8 cellular contexts compared by ENCODE assay signal in the genomic region with DNA sequence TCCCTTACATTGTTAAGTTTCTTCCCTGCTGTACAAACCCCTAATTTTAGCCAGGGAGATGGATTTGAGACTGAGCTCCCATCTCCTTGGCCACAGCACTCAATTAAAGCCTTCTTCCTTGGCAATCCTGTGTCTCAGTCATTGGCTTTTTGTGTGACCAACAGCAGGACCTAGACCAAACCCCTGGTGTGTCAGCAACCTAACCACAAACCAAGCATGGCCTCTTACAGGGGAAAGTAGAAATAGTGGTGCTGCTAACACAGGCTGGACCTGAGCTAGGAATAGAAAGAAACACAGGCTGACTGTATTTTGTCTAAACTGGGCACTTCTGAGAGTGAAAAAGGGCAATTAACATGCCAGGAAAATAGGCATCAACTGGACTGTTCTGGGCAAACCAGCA. TPM values are rescaled to one million over a fixed set of nuclear protein-coding genes. Genes with fewer than 3 reads are reported as not detected.
DNase-seq lines count a peak whose midpoint lies in the region; ATAC-seq and TF ChIP-seq lines count a peak whose summit lies in the region.

No MANE protein-coding gene starts in this region.

- TF ChIP-seq CTCF in NB4 (IDR thresholded peaks at IDR 0.05; ENCODE audit: low read depth, low read length) (no peak), coronary artery (IDR thresholded peaks at IDR 0.05) (no peak)

- intact Hi-C loops in left cardiac atrium (cut with DNase I): no loop called here

- no peak for TF ChIP-seq POLR2A in NB4 (IDR thresholded peaks at IDR 0.05; ENCODE audit: extremely low read depth, insufficient read length)

- no peak overlapping the region for H3K27ac ChIP-seq in coronary artery

- H3K4me3 ChIP-seq in NB4 (ENCODE audit: low read depth, low read length): no peak overlapping the region
- H3K4me3 ChIP-seq in coronary artery: no peak overlapping the region

- peak; percentile 62 for DNase-seq in AG08395 (ENCODE audit: low spot score)
- peak; percentile 92 for DNase-seq in NB4 (ENCODE audit: low read depth)
- peak; percentile 22 for DNase-seq in coronary artery (ENCODE audit: low spot score)
- no peak for DNase-seq in LoVo (ENCODE audit: low spot score)
- no peak for DNase-seq in T-helper 9 cell
- DNase-seq in left cardiac atrium: no peak

- ATAC-seq in GM19025 (IDR thresholded peaks at IDR 0.05; ENCODE audit: low read depth, unreplicated experiment) (peak; percentile 72), esophagus mucosa (no peak), left cardiac atrium (no peak)

RNA-seq across cellular contexts. Expression of a gene that starts 37.9 kb away (rescaled TPM):
- total RNA-seq in esophagus mucosa (13.6 TPM), left cardiac atrium (1 to 10 TPM; 5.9 to 6.8 TPM)

Comparison
In these comparisons a context has a peak if more than half of its experiments do, and no peak if none do; other contexts are left out.
1. DNase-seq: peak in AG08395 (single experiment), NB4 (single experiment) and coronary artery (single experiment); none in LoVo (single experiment), T-helper 9 cell (single experiment) and left cardiac atrium (single experiment).